10 cellular contexts compared by ENCODE assay signal in the genomic region with DNA sequence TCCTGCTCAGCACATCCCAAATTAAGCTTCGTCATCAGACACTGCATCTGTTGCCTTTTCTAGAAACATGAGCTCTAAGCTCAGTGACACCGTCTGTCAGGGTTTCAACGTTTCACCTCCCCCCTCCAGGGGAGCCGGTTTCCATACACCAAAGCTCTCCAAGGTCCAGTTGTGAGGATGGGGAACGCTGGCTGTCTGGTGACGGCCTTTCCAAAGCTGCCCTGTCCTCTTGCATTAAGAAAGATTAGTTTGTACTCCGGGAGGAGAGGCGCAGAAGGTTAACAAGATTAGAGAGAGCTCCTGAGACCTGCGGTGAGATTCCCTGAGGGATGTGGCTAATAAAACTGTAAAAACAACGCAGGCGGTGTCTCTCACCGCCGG. TPM values are rescaled to one million over a fixed set of nuclear protein-coding genes. Genes with fewer than 3 reads are reported as not detected.
A peak's percentile ranks its signal among the peaks of the same experiment; 100 is the strongest.
DNase-seq lines count a peak whose midpoint lies in the region; ATAC-seq, FAIRE-seq and TF ChIP-seq lines count a peak whose summit lies in the region.
"Had no signal": no experiment of that assay in that cellular context is flagged by ENCODE, and none has a peak within 500 bp of the region (broad histone marks: within the 10 kb centered on the region; RNA-seq: fewer than 3 reads in every experiment).

No MANE protein-coding gene starts in this region.

- no peaks in the 10 kb centered on the region for H3K9me3 ChIP-seq in Caco-2
- no peaks in the 10 kb centered on the region for H3K9me3 ChIP-seq in SJCRH30 (replicated peaks)
- H3K9me3 ChIP-seq: sigmoid colon had no signal

- H3K4me3 ChIP-seq in Caco-2 (ENCODE audit: low read depth, low read length) (no peak overlapping the region), SJCRH30 (no peak overlapping the region)
- H3K4me3 ChIP-seq: sigmoid colon had no signal

- TF ChIP-seq CTCF in Caco-2 (IDR thresholded peaks at IDR 0.05; ENCODE audit: insufficient read depth in 1 of 2, low read depth in 1 of 2, low read length in 1 of 2, severe bottlenecking in 1 of 2, unreplicated experiment in 1 of 2), result no peak

- H3K27ac Mint-ChIP-seq in Caco-2 (ENCODE audit: unreplicated experiment), result peak overlapping the region; percentile 52

- no TSS peak for BruUV-seq in Caco-2 (replicated peaks; lab: Mats Ljungman, UMichigan)

- H3K4me1 ChIP-seq in Caco-2 (no peaks in the 10 kb centered on the region), SJCRH30 (peaks cover 7% of the 10 kb centered on the region)
- H3K4me1 ChIP-seq: sigmoid colon had no signal

- no peaks in the 10 kb centered on the region for H3K36me3 ChIP-seq in Caco-2 (ENCODE audit: control insufficient read depth, insufficient read depth, low read length)
- no peaks in the 10 kb centered on the region for H3K36me3 ChIP-seq in SJCRH30
- H3K36me3 ChIP-seq: sigmoid colon had no signal

- POLR2A ChIA-PET in Caco-2 (lab: Charles Lee), result no interaction called here

- peaks cover 8% of the 10 kb centered on the region for H3K4me1 Mint-ChIP-seq in Caco-2 (ENCODE audit: low read depth, unreplicated experiment)

- CTCF ChIA-PET in Caco-2 (lab: Charles Lee), result no interaction called here

- H3K4me3 Mint-ChIP-seq in Caco-2 (ENCODE audit: unreplicated experiment), result peak overlapping the region; percentile 21

- H3K27me3 Mint-ChIP-seq in Caco-2 (ENCODE audit: insufficient read depth, unreplicated experiment), result no peaks in the 10 kb centered on the region

- peak; percentile 25 for ATAC-seq in GM21529 (IDR thresholded peaks at IDR 0.05; ENCODE audit: unreplicated experiment)

- H3K27ac ChIP-seq in SJCRH30, result no peak overlapping the region
- H3K27ac ChIP-seq: sigmoid colon had no signal

- no peak for DNase-seq in Caco-2
- DNase-seq in SJCRH30, result peak; percentile 12 to 48
- no peak for DNase-seq in GDM1 (lab: John Stamatoyannopoulos, UW)
- no peak for DNase-seq in head of caudate nucleus
- no peak for DNase-seq in NCI-H748 treated with DMSO at 0.1 percent for 48 hours (lab: John Stamatoyannopoulos, UW)
- no peak for DNase-seq in NCI-H345 (lab: John Stamatoyannopoulos, UW)
- DNase-seq: sigmoid colon had no signal

- peaks cover 24% of the 10 kb centered on the region for H3K9me3 Mint-ChIP-seq in Caco-2 (ENCODE audit: unreplicated experiment)

- peak; percentile 66 for FAIRE-seq in islet of Langerhans (lab: Jason Lieb, UNC)
- FAIRE-seq: RCC 7860 had no signal

- intact Hi-C loops in Caco-2 (cut with micrococcal nuclease; ENCODE audit: unreplicated experiment), result no loop called here
- intact Hi-C loops in head of caudate nucleus (cut with DNase I), result no loop called here

- no peaks in the 10 kb centered on the region for H3K36me3 Mint-ChIP-seq in Caco-2 (ENCODE audit: insufficient read depth, unreplicated experiment)

- H3K27me3 ChIP-seq in Caco-2 (replicated peaks; ENCODE audit: control insufficient read depth, insufficient read depth, low read length) (no peaks in the 10 kb centered on the region), SJCRH30 (no peaks in the 10 kb centered on the region)
- H3K27me3 ChIP-seq: sigmoid colon had no signal

RNA-seq across cellular contexts. Expression of gene ASMT, which starts 43.2 kb away (rescaled TPM):
- total RNA-seq in Caco-2 (2022), result not detected in 2 replicates
- not detected in 2 replicates for total RNA-seq in SJCRH30 (2014; rRNA removed; shearing (Covaris generic))
- total RNA-seq: sigmoid colon had no signal

Comparison
In these comparisons a context has a peak if more than half of its experiments do, and no peak if none do; other contexts are left out.
1. DNase-seq: peak in SJCRH30 (2 of 2); none in Caco-2 (0 of 2), GDM1 (single experiment), head of caudate nucleus (0 of 42), NCI-H748 treated with DMSO at 0.1 percent for 48 hours (single experiment) and NCI-H345 (single experiment).